Comparison of ENCODE assay signal across 1 cellular context in genomic region chr14:23137221-23138172, GRCh38.
TF ChIP-seq lines count a peak whose summit lies in the region.

No MANE protein-coding gene starts in this region.

TF ChIP-seq in GM23338, 12 proteins besides CTCF, POLR2A, EP300 and RAD21 (continued from another document):
- TF ChIP-seq REST (IDR thresholded peaks at IDR 0.05; ENCODE audit: unreplicated experiment) (no peak), ZNF331 (CRISPR knock-in tag; IDR thresholded peaks at IDR 0.05; ENCODE audit: low read depth) (no peak), JUNB (IDR thresholded peaks at IDR 0.05; ENCODE audit: unreplicated experiment) (no peak), ETS1 (IDR thresholded peaks at IDR 0.05) (no peak), NANOG (IDR thresholded peaks at IDR 0.05; ENCODE audit: borderline replicate concordance) (no peak)
